Comparison of ENCODE assay signal across 22 cellular contexts in the genomic region with DNA sequence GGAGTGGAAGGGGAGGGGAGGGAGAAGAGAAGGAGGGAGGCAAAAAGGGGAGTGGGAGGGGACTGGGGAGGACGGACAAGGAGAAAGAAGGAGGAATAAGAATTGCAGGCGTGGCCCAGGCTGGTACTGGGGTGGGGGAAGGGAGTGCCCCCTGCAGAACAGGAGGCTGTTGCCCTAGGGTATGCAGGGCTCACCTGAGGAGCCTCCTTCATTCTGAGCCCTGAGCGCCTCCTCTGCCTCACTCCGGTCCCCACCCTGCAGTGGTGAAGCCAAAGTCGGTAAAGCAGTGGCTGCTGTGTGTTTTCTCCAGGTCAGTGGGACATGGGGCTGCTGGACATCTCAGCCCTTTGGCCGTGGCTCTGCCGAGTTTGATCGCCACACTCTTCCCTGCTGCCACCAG. TPM values are rescaled to one million over a fixed set of nuclear protein-coding genes. Genes with fewer than 3 reads are reported as not detected.
DNase-seq lines count a peak whose midpoint lies in the region; ATAC-seq and TF ChIP-seq lines count a peak whose summit lies in the region.
"Had no signal": no experiment of that assay in that cellular context is flagged by ENCODE, and none has a peak within 500 bp of the region (broad histone marks: within the 10 kb centered on the region; RNA-seq: fewer than 3 reads in every experiment).

No MANE protein-coding gene starts in this region.

- peak overlapping the region; percentile 11 for H3K27ac ChIP-seq in CD8-positive, alpha-beta T cell (ENCODE audit: low read depth, low read length)
- H3K27ac ChIP-seq: ascending aorta, psoas muscle had no signal

- intact Hi-C loops in CD8-positive, alpha-beta T cell (cut with DNase I, micrococcal nuclease), result loop anchor here (1.0 to 5.0 kb wide), 11 partner anchors 82 to 408 kb away; no protein-coding TSS in a partner anchor
- intact Hi-C loops in activated CD8-positive, alpha-beta T cell treated with anti-CD3 and anti-CD28 coated beads for 36 hours (cut with micrococcal nuclease), result loop anchor here (2.0 to 5.0 kb wide), 5 partner anchors 83 to 408 kb away; no protein-coding TSS in a partner anchor

- peaks cover 54% of the 10 kb centered on the region for H3K4me1 Mint-ChIP-seq in activated CD4-positive, alpha-beta T cell treated with anti-CD3 and anti-CD28 coated beads, Interleukin-2, amount 10 ng/mL, durations not matched to agents 7 days and 5 days
- H3K4me1 Mint-ChIP-seq in CD8-positive, alpha-beta T cell (ENCODE audit: low read depth), result peaks cover 53% of the 10 kb centered on the region
- H3K4me1 Mint-ChIP-seq in activated CD8-positive, alpha-beta T cell treated with anti-CD3 and anti-CD28 coated beads for 36 hours (ENCODE audit: low read depth), result peaks cover 54% of the 10 kb centered on the region

- DNase-seq in activated CD4-positive, alpha-beta T cell treated with anti-CD3 and anti-CD28 coated beads, Interleukin-2, amount 10 ng/mL, durations not matched to agents 7 days and 5 days, result peak; percentile 25
- DNase-seq in activated CD4-positive, alpha-beta T cell treated with anti-CD3 and anti-CD28 coated beads for 1 hour, result no peak
- DNase-seq in CD8-positive, alpha-beta T cell, result peak in 5 of 7 experiments; percentile 8 to 62 (median 45)
- DNase-seq in activated CD8-positive, alpha-beta T cell treated with anti-CD3 and anti-CD28 coated beads for 36 hours, result peak; percentile 23
- DNase-seq in islet precursor cell (peak; percentile 26), GM10266 (ENCODE audit: extremely low spot score) (no peak), AG20443 (ENCODE audit: low spot score) (no peak)
- DNase-seq: activated CD4-positive, alpha-beta memory T cell treated with anti-CD3 and anti-CD28 coated beads, Interleukin-2, amount 10 ng/mL, durations not matched to agents 7 days and 5 days; cerebellar nuclear complex; effector CD8-positive, alpha-beta T cell; NCI-H1417 treated with DMSO at 0.1 percent for 48 hours; NK-92 treated with Interleukin-12 subunit alpha and Interleukin-12 subunit beta, amount 100 ng/mL, for 24 hours; psoas muscle; RPMI8226 had no signal

- peak overlapping the region; percentile 84 for H3K27ac Mint-ChIP-seq in activated CD4-positive, alpha-beta T cell treated with anti-CD3 and anti-CD28 coated beads, Interleukin-2, amount 10 ng/mL, durations not matched to agents 7 days and 5 days
- H3K27ac Mint-ChIP-seq in CD8-positive, alpha-beta T cell, result peak overlapping the region; percentile 86
- no peak overlapping the region for H3K27ac Mint-ChIP-seq in activated CD8-positive, alpha-beta T cell treated with anti-CD3 and anti-CD28 coated beads for 36 hours
- H3K27ac Mint-ChIP-seq: activated CD4-positive, alpha-beta memory T cell treated with anti-CD3 and anti-CD28 coated beads, Interleukin-2, amount 10 ng/mL, durations not matched to agents 7 days and 5 days had no signal

- peaks cover 6% of the 10 kb centered on the region for H3K27me3 Mint-ChIP-seq in activated CD4-positive, alpha-beta T cell treated with anti-CD3 and anti-CD28 coated beads, Interleukin-2, amount 10 ng/mL, durations not matched to agents 7 days and 5 days
- H3K27me3 Mint-ChIP-seq in CD8-positive, alpha-beta T cell (ENCODE audit: low read depth), result peaks cover 6% of the 10 kb centered on the region
- no peaks in the 10 kb centered on the region for H3K27me3 Mint-ChIP-seq in activated CD8-positive, alpha-beta T cell treated with anti-CD3 and anti-CD28 coated beads for 36 hours

- H3K4me3 ChIP-seq in CD8-positive, alpha-beta T cell (ENCODE audit: low read depth, low read length), result no peak overlapping the region
- H3K4me3 ChIP-seq: ascending aorta, HAP-1, psoas muscle had no signal

- peaks cover 51% of the 10 kb centered on the region for H3K4me1 ChIP-seq in CD8-positive, alpha-beta T cell (ENCODE audit: insufficient read depth, low read length)
- H3K4me1 ChIP-seq: ascending aorta, HAP-1 had no signal

- H3K27me3 ChIP-seq in CD8-positive, alpha-beta T cell (ENCODE audit: insufficient read depth, low read length), result no peaks in the 10 kb centered on the region
- H3K27me3 ChIP-seq: ascending aorta had no signal

- POLR2A ChIA-PET in activated CD4-positive, alpha-beta T cell treated with anti-CD3 and anti-CD28 coated beads, Interleukin-2, amount 10 ng/mL, durations not matched to agents 7 days and 5 days (lab: Charles Lee), result no interaction called here
- POLR2A ChIA-PET in CD8-positive, alpha-beta T cell (lab: Charles Lee), result interaction anchor here (0.8 to 2.7 kb wide), 6 partner anchors 77 to 160 kb away, joined by 3 to 14 read pairs (median 4); no protein-coding TSS in a partner anchor
- POLR2A ChIA-PET in activated CD8-positive, alpha-beta T cell treated with anti-CD3 and anti-CD28 coated beads for 36 hours (lab: Charles Lee), result no interaction called here

- H3K4me3 Mint-ChIP-seq in activated CD4-positive, alpha-beta T cell treated with anti-CD3 and anti-CD28 coated beads, Interleukin-2, amount 10 ng/mL, durations not matched to agents 7 days and 5 days, result no peak overlapping the region
- no peak overlapping the region for H3K4me3 Mint-ChIP-seq in CD8-positive, alpha-beta T cell
- H3K4me3 Mint-ChIP-seq in activated CD8-positive, alpha-beta T cell treated with anti-CD3 and anti-CD28 coated beads for 36 hours, result no peak overlapping the region
- H3K4me3 Mint-ChIP-seq: activated CD4-positive, alpha-beta memory T cell treated with anti-CD3 and anti-CD28 coated beads, Interleukin-2, amount 10 ng/mL, durations not matched to agents 7 days and 5 days; CD14-positive monocyte; neural crest cell had no signal

- no peaks in the 10 kb centered on the region for H3K36me3 ChIP-seq in CD8-positive, alpha-beta T cell (ENCODE audit: insufficient read depth, low read length)
- H3K36me3 ChIP-seq: ascending aorta, HAP-1 had no signal

- peak; percentile 66 for ATAC-seq in CD8-positive, alpha-beta T cell
- peak; percentile 29 for ATAC-seq in activated CD8-positive, alpha-beta T cell treated with anti-CD3 and anti-CD28 coated beads for 36 hours
- ATAC-seq in GM18907 (IDR thresholded peaks at IDR 0.05; ENCODE audit: unreplicated experiment), result no peak
- ATAC-seq: psoas muscle had no signal

- no peaks in the 10 kb centered on the region for H3K36me3 Mint-ChIP-seq in activated CD4-positive, alpha-beta T cell treated with anti-CD3 and anti-CD28 coated beads, Interleukin-2, amount 10 ng/mL, durations not matched to agents 7 days and 5 days (ENCODE audit: low read depth)
- no peaks in the 10 kb centered on the region for H3K36me3 Mint-ChIP-seq in CD8-positive, alpha-beta T cell
- H3K36me3 Mint-ChIP-seq in activated CD8-positive, alpha-beta T cell treated with anti-CD3 and anti-CD28 coated beads for 36 hours (ENCODE audit: low read depth), result no peaks in the 10 kb centered on the region
- H3K36me3 Mint-ChIP-seq: CD14-positive monocyte had no signal

- H3K9me3 ChIP-seq in CD8-positive, alpha-beta T cell (ENCODE audit: low read length), result no peaks in the 10 kb centered on the region
- H3K9me3 ChIP-seq: ascending aorta, HAP-1, psoas muscle had no signal

- TF ChIP-seq CTCF in CD8-positive, alpha-beta T cell (IDR thresholded peaks at IDR 0.05), result no peak
- no peak for TF ChIP-seq CTCF in activated CD8-positive, alpha-beta T cell treated with anti-CD3 and anti-CD28 coated beads for 36 hours (IDR thresholded peaks at IDR 0.05)
- TF ChIP-seq CTCF in GM10266 (IDR thresholded peaks at IDR 0.05; ENCODE audit: control insufficient read depth, insufficient read depth, low read depth, missing control alignments), result no peak

- no peaks in the 10 kb centered on the region for H3K9me3 Mint-ChIP-seq in activated CD4-positive, alpha-beta T cell treated with anti-CD3 and anti-CD28 coated beads, Interleukin-2, amount 10 ng/mL, durations not matched to agents 7 days and 5 days
- no peaks in the 10 kb centered on the region for H3K9me3 Mint-ChIP-seq in CD8-positive, alpha-beta T cell
- H3K9me3 Mint-ChIP-seq in activated CD8-positive, alpha-beta T cell treated with anti-CD3 and anti-CD28 coated beads for 36 hours, result no peaks in the 10 kb centered on the region
- H3K9me3 Mint-ChIP-seq: activated CD4-positive, alpha-beta memory T cell treated with anti-CD3 and anti-CD28 coated beads, Interleukin-2, amount 10 ng/mL, durations not matched to agents 7 days and 5 days; CD14-positive monocyte; neural crest cell had no signal

- CTCF ChIA-PET in activated CD4-positive, alpha-beta T cell treated with anti-CD3 and anti-CD28 coated beads, Interleukin-2, amount 10 ng/mL, durations not matched to agents 7 days and 5 days (lab: Charles Lee), result interaction anchor here (0.6 to 1.1 kb wide), 4 partner anchors 58 to 406 kb away, joined by 3 read pairs; no protein-coding TSS in a partner anchor
- CTCF ChIA-PET in CD8-positive, alpha-beta T cell (lab: Charles Lee), result interaction anchor here (0.7 to 3.9 kb wide), 31 partner anchors 8 to 559 kb away, joined by 3 to 44 read pairs (median 4); a partner anchor contains a TSS
- CTCF ChIA-PET in activated CD8-positive, alpha-beta T cell treated with anti-CD3 and anti-CD28 coated beads for 36 hours (lab: Charles Lee), result interaction anchor here (0.7 to 1.9 kb wide), 26 partner anchors 11 to 409 kb away, joined by 3 to 20 read pairs (median 4); no protein-coding TSS in a partner anchor

RNA-seq across cellular contexts. Expression of a gene that starts 9.1 kb away (rescaled TPM):
- 10 to 100 TPM; 81.6 to 85.4 TPM for total RNA-seq in activated CD4-positive, alpha-beta T cell treated with anti-CD3 and anti-CD28 coated beads, Interleukin-2, amount 10 ng/mL, durations not matched to agents 7 days and 5 days
- total RNA-seq in CD8-positive, alpha-beta T cell, result 10 to 100 TPM; 55.6 to 56.2 TPM
- 10 to 100 TPM; 72.5 to 76.0 TPM for total RNA-seq in activated CD8-positive, alpha-beta T cell treated with anti-CD3 and anti-CD28 coated beads for 36 hours

RNA-seq across cellular contexts. Expression of a gene that starts 46.6 kb away (rescaled TPM):
- not detected for total RNA-seq in activated CD4-positive, alpha-beta T cell treated with anti-CD3 and anti-CD28 coated beads, Interleukin-2, amount 10 ng/mL, durations not matched to agents 7 days and 5 days
- 1 to 10 TPM; 3.8 to 4.1 TPM for total RNA-seq in CD8-positive, alpha-beta T cell
- total RNA-seq in activated CD8-positive, alpha-beta T cell treated with anti-CD3 and anti-CD28 coated beads for 36 hours, result not detected
- total RNA-seq: activated CD4-positive, alpha-beta memory T cell treated with anti-CD3 and anti-CD28 coated beads, Interleukin-2, amount 10 ng/mL, durations not matched to agents 7 days and 5 days; ascending aorta; glomerular endothelial cell; neural crest cell; psoas muscle; skeletal muscle tissue; temporal lobe had no signal

RNA-seq across cellular contexts. Expression of a gene that starts 55.8 kb away (rescaled TPM):
- 10 to 100 TPM; 55.1 to 62.1 TPM for total RNA-seq in activated CD4-positive, alpha-beta T cell treated with anti-CD3 and anti-CD28 coated beads, Interleukin-2, amount 10 ng/mL, durations not matched to agents 7 days and 5 days
- 10 to 100 TPM; 33.3 to 37.0 TPM for total RNA-seq in CD8-positive, alpha-beta T cell
- total RNA-seq in activated CD8-positive, alpha-beta T cell treated with anti-CD3 and anti-CD28 coated beads for 36 hours, result 10 to 100 TPM; 36.7 TPM

Comparison
In these comparisons a context has a peak if more than half of its experiments do, and no peak if none do; other contexts are left out.
1. DNase-seq: peak in activated CD4-positive, alpha-beta T cell treated with anti-CD3 and anti-CD28 coated beads, Interleukin-2, amount 10 ng/mL, durations not matched to agents 7 days and 5 days (single experiment), CD8-positive, alpha-beta T cell (5 of 7), activated CD8-positive, alpha-beta T cell treated with anti-CD3 and anti-CD28 coated beads for 36 hours (single experiment) and islet precursor cell (single experiment); none in activated CD4-positive, alpha-beta T cell treated with anti-CD3 and anti-CD28 coated beads for 1 hour (single experiment), GM10266 (single experiment) and AG20443 (single experiment).
2. RNA of a gene that starts 46.6 kb away (total RNA-seq): 3.8 to 4.1 TPM in CD8-positive, alpha-beta T cell; not detected in activated CD8-positive, alpha-beta T cell treated with anti-CD3 and anti-CD28 coated beads for 36 hours and not detected in activated CD4-positive, alpha-beta T cell treated with anti-CD3 and anti-CD28 coated beads, Interleukin-2, amount 10 ng/mL, durations not matched to agents 7 days and 5 days; every median in the first group is over 4 times any median in the second.